Comparison of ENCODE assay signal across 34 cellular contexts in genomic region chr2:215264374-215264773, GRCh38.
"Had no signal": no experiment of that assay in that cellular context is flagged by ENCODE, and none has a peak within 500 bp of the region (broad histone marks: within the 10 kb centered on the region; RNA-seq: fewer than 3 reads in every experiment).

No MANE protein-coding gene starts in this region.

- H3K27me3 ChIP-seq: MG63 had no signal

- DNase-seq: Karpas-422, Kasumi-1, MG63, MM.1S, MV-4-11, NCI-H1048, NCI-H1092, NCI-H1092 treated with DMSO at 0.1 percent for 48 hours, NCI-H1105, NCI-H1105 treated with DMSO at 0.1 percent for 48 hours, NCI-H1417 treated with DMSO at 0.1 percent for 48 hours, NCI-H1436, NCI-H1436 treated with DMSO at 0.1 percent for 48 hours, NCI-H146, NCI-H1694, NCI-H1694 treated with DMSO at 0.1 percent for 48 hours, NCI-H187, NCI-H187 treated with DMSO at 0.1 percent for 48 hours, NCI-H1930, NCI-H2029, NCI-H2029 treated with DMSO at 0.1 percent for 48 hours, NCI-H2081, NCI-H2081 treated with DMSO at 0.1 percent for 48 hours, NCI-H2107, NCI-H2171, NCI-H2171 treated with DMSO at 0.1 percent for 48 hours, NCI-H2227 treated with DMSO at 0.1 percent for 48 hours, NCI-H226, NCI-H345, NCI-H446, NCI-H446 treated with DMSO at 0.1 percent for 48 hours, NCI-H510A, NCI-H510A treated with DMSO at 0.1 percent for 48 hours, NCI-H524 had no signal

- H3K36me3 ChIP-seq: MG63 had no signal

- H3K4me3 ChIP-seq: MG63 had no signal

- H3K9me3 ChIP-seq: MG63 had no signal
